In the genomic region with DNA sequence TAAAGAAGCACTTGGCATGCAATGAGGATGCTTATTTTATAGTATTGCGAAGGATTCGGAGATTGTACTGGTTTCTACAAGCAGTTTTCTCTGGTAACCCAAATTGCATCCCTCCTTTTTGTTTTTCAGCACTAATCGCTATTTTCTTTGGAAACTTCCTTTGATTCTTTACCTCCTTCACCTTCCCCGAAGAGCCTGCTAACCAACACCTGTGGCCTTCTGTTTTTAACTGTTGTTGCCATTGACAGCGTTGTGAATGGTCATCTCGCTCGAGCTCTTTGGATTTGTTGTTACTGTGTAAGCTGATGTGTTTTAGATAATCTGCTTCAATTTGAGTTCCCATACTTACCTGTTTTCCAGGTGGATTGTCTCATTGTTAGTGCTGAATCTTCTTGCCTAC, we compare ENCODE assay signal across 8 cellular contexts. TPM values are rescaled to one million over a fixed set of nuclear protein-coding genes. Genes with fewer than 3 reads are reported as not detected.
A peak's percentile ranks its signal among the peaks of the same experiment; 100 is the strongest.
DNase-seq lines count a peak whose midpoint lies in the region; ATAC-seq, FAIRE-seq and TF ChIP-seq lines count a peak whose summit lies in the region.

No MANE protein-coding gene starts in this region.

- peaks cover 24% of the 10 kb centered on the region for H3K4me1 ChIP-seq in skeletal muscle satellite cell (ENCODE audit: control insufficient read depth, insufficient read depth, low read length)

- peaks cover 8% of the 10 kb centered on the region for H3K27me3 Mint-ChIP-seq in glutamatergic neuron (ENCODE audit: unreplicated experiment)

- H3K9me3 Mint-ChIP-seq in glutamatergic neuron (ENCODE audit: unreplicated experiment), result peaks cover 12% of the 10 kb centered on the region

- peaks cover 22% of the 10 kb centered on the region for H3K4me1 Mint-ChIP-seq in glutamatergic neuron (ENCODE audit: low read depth, unreplicated experiment)

- DNase-seq in HFF-Myc (ENCODE audit: extremely low read depth, low read depth), result no peak
- DNase-seq in WERI-Rb-1, result no peak
- no peak for DNase-seq in glutamatergic neuron
- no peak for DNase-seq in NCI-H226
- no peak for DNase-seq in urothelium cell line (ENCODE audit: low spot score)
- no peak for DNase-seq in ureter (ENCODE audit: low spot score)

- H3K4me3 ChIP-seq in HFF-Myc (replicated peaks; ENCODE audit: low read depth, low read length), result peak overlapping the region; percentile 59
- H3K4me3 ChIP-seq in WERI-Rb-1 (ENCODE audit: low read depth, low read length), result peak overlapping the region; percentile 69
- H3K4me3 ChIP-seq in skeletal muscle satellite cell (ENCODE audit: low read length), result peak overlapping the region; percentile 89

- H3K36me3 Mint-ChIP-seq in glutamatergic neuron (ENCODE audit: unreplicated experiment), result no peaks in the 10 kb centered on the region

- peak overlapping the region; percentile 90 for H3K4me2 ChIP-seq in skeletal muscle satellite cell (ENCODE audit: low read length)

- ATAC-seq in HG02571 (IDR thresholded peaks at IDR 0.05; ENCODE audit: unreplicated experiment), result no peak

- no peak for FAIRE-seq in urothelium cell line (lab: Jason Lieb, UNC)

- peak overlapping the region; percentile 80 for H3K27ac Mint-ChIP-seq in glutamatergic neuron (ENCODE audit: unreplicated experiment)

- TF ChIP-seq CTCF in HFF-Myc (IDR thresholded peaks at IDR 0.05; ENCODE audit: low read depth, low read length, missing control alignments) (no peak), WERI-Rb-1 (IDR thresholded peaks at IDR 0.05; ENCODE audit: low read depth, low read length) (no peak), glutamatergic neuron (IDR thresholded peaks at IDR 0.05; ENCODE audit: partially characterized antibody, unreplicated experiment) (no peak)

- H3K27ac ChIP-seq in WERI-Rb-1, result peak overlapping the region; percentile 95

- H3K9me3 ChIP-seq in WERI-Rb-1 (ENCODE audit: severe bottlenecking) (no peaks in the 10 kb centered on the region), skeletal muscle satellite cell (replicated peaks; ENCODE audit: low read length) (no peaks in the 10 kb centered on the region)

- peaks cover 15% of the 10 kb centered on the region for H3K36me3 ChIP-seq in WERI-Rb-1
- peaks cover 6% of the 10 kb centered on the region for H3K36me3 ChIP-seq in skeletal muscle satellite cell (ENCODE audit: insufficient read depth, low read length)

- H3K4me3 Mint-ChIP-seq in glutamatergic neuron (ENCODE audit: unreplicated experiment), result peak overlapping the region; percentile 94

- H3K9ac ChIP-seq in skeletal muscle satellite cell (ENCODE audit: low read depth, low read length), result peak overlapping the region; percentile 95

- H3K27me3 ChIP-seq in WERI-Rb-1 (ENCODE audit: insufficient read depth, low read depth, severe bottlenecking) (no peaks in the 10 kb centered on the region), skeletal muscle satellite cell (ENCODE audit: control insufficient read depth, insufficient read depth, low read length) (no peaks in the 10 kb centered on the region)

RNA-seq across cellular contexts. Expression of a gene that starts 1.1 kb away (rescaled TPM):
- 62.0 TPM for total RNA-seq in glutamatergic neuron (ENCODE audit: unreplicated experiment)
- 7.4 and 9.9 TPM in 2 replicates for total RNA-seq in skeletal muscle satellite cell (2012; rRNA removed)
- 29.6 TPM for total RNA-seq in ureter
